8 cellular contexts compared by ENCODE assay signal in genomic region chr5:45696206-45696836, GRCh38. TPM values are rescaled to one million over a fixed set of nuclear protein-coding genes. Genes with fewer than 3 reads are reported as not detected.
A peak's percentile ranks its signal among the peaks of the same experiment; 100 is the strongest.
DNase-seq lines count a peak whose midpoint lies in the region; ATAC-seq and TF ChIP-seq lines count a peak whose summit lies in the region.

TSS of gene HCN1 (minus strand) at chr5:45696380.

- peaks cover 17% of the 10 kb centered on the region for H3K4me1 Mint-ChIP-seq in brain

- H3K36me3 ChIP-seq in gastrocnemius medialis: no peaks in the 10 kb centered on the region

- peak; percentile 46 for ATAC-seq in GM18520 (IDR thresholded peaks at IDR 0.05; ENCODE audit: unreplicated experiment)
- peak; percentile 92 for ATAC-seq in HG03045 (IDR thresholded peaks at IDR 0.05; ENCODE audit: unreplicated experiment)
- ATAC-seq in gastrocnemius medialis: peak; percentile 92 to 97
- ATAC-seq in GM18861 (IDR thresholded peaks at IDR 0.05; ENCODE audit: unreplicated experiment): no peak

- H3K4me3 Mint-ChIP-seq in brain: peak within 1 kb of the TSS; percentile 84 to 91 (median 87)

- H3K36me3 Mint-ChIP-seq in brain: no peaks in the 10 kb centered on the region

- peak within 1 kb of the TSS in 2 of 5 experiments; percentile 25 to 39 for H3K27ac Mint-ChIP-seq in brain

- H3K27me3 ChIP-seq in gastrocnemius medialis: peaks cover 0 to 14% (median 0%) of the 10 kb centered on the region in 3 donors

- H3K4me1 ChIP-seq in gastrocnemius medialis: peaks cover 0 to 11% of the 10 kb centered on the region in 2 donors

- intact Hi-C loops in gastrocnemius medialis (cut with DNase I; ENCODE audit: low total_unique reads): loop anchor here (2.0 kb wide), 1 partner anchor 658 kb away; no protein-coding TSS in a partner anchor

- peaks cover 40% of the 10 kb centered on the region for H3K27me3 Mint-ChIP-seq in brain

- TF ChIP-seq POLR2A in gastrocnemius medialis (IDR thresholded peaks at IDR 0.05): no peak

- TF ChIP-seq CTCF in brain (conservative IDR thresholded peaks at IDR 0.05) (peak; percentile 71 to 78), gastrocnemius medialis (IDR thresholded peaks at IDR 0.05 in 4 of 5, conservative IDR thresholded peaks at IDR 0.05 in 1 of 5) (peak; percentile 23 to 78 (median 60))

- in situ Hi-C loops in gastrocnemius medialis (cut with MboI; ENCODE audit: low sequenced_read_pairs in 4 of 4): no loop called here

- peak; percentile 72 for DNase-seq in NCI-H82 treated with DMSO at 0.1 percent for 48 hours (lab: John Stamatoyannopoulos, UW; ENCODE audit: unreplicated experiment)
- DNase-seq in gastrocnemius medialis: peak; percentile 52 to 58
- no peak for DNase-seq in activated gamma-delta T cell (lab: John Stamatoyannopoulos, UW)

- H3K9me3 Mint-ChIP-seq in brain: peaks cover 0 to 7% (median 0%) of the 10 kb centered on the region in 5 experiments

- H3K4me3 ChIP-seq in iPS-11a (ENCODE audit: low read depth, low read length): peak within 1 kb of the TSS; percentile 69
- H3K4me3 ChIP-seq in gastrocnemius medialis: peak within 1 kb of the TSS; percentile 39 to 56 (median 53)

- no peak within 1 kb of the TSS for H3K27ac ChIP-seq in gastrocnemius medialis

- no peaks in the 10 kb centered on the region for H3K9me3 ChIP-seq in gastrocnemius medialis

RNA-seq across cellular contexts. Expression of gene HCN1, which starts in this region (rescaled TPM):
- polyA plus RNA-seq in brain (ENCODE audit: insufficient read depth, low read depth, low replicate concordance): 3.0 TPM
- under 1 TPM; 0.02 to 0.47 (median 0.20) TPM for total RNA-seq in gastrocnemius medialis

Comparison
In these comparisons a context has a peak if more than half of its experiments do, and no peak if none do; other contexts are left out.
1. Peak in DNase-seq, ATAC-seq and H3K4me3 ChIP-seq in gastrocnemius medialis; RNA of the gene not detected or under 1 TPM.